ENCODE assay signal across 26 cellular contexts in genomic region chr18:78085241-78086185, GRCh38.
"Had no signal": no experiment of that assay in that cellular context is flagged by ENCODE, and none has a peak within 500 bp of the region (broad histone marks: within the 10 kb centered on the region; RNA-seq: fewer than 3 reads in every experiment).

No MANE protein-coding gene starts in this region.

- H3K4me2 ChIP-seq: KMS-11 had no signal

- H3K27me3 Mint-ChIP-seq: activated CD4-positive, alpha-beta T cell treated with anti-CD3 and anti-CD28 coated beads, Interleukin-2, amount 10 ng/mL, durations not matched to agents 24 days and 14 days; activated CD8-positive, alpha-beta T cell treated with anti-CD3 and anti-CD28 coated beads for 36 hours; activated naive CD8-positive, alpha-beta T cell treated with anti-CD3 and anti-CD28 coated beads, Interleukin-2, amount 10 ng/mL, durations not matched to agents 7 days and 5 days; activated T-helper 17 cell treated with anti-CD3 and anti-CD28 coated beads, Interleukin-2, amount 50 U/mL, for 72 hours had no signal

- H3K27ac ChIP-seq: adrenal gland, body of pancreas, breast epithelium, KMS-11, SJCRH30, SK-N-MC had no signal

- H3K4me3 Mint-ChIP-seq: activated CD4-positive, alpha-beta T cell treated with anti-CD3 and anti-CD28 coated beads, Interleukin-2, amount 10 ng/mL, durations not matched to agents 24 days and 14 days; activated CD8-positive, alpha-beta T cell treated with anti-CD3 and anti-CD28 coated beads for 36 hours; activated naive CD8-positive, alpha-beta T cell treated with anti-CD3 and anti-CD28 coated beads, Interleukin-2, amount 10 ng/mL, durations not matched to agents 7 days and 5 days; activated T-cell treated with anti-CD3 and anti-CD28 coated beads, Interleukin-2, amount 50 U/mL, for 72 hours; activated T-helper 17 cell treated with anti-CD3 and anti-CD28 coated beads, Interleukin-2, amount 50 U/mL, for 72 hours; T-helper 1 cell treated with Interleukin-12 subunit alpha and Interleukin-12 subunit beta and Interleukin-4 antibody, amounts not matched to agents 30 μg/mL and 1 μg/mL, for 36 hours; T-helper 2 cell treated with Interferon-gamma antibody and Interleukin-4, amounts not matched to agents 5 μg/mL and 100 μg/mL, for 36 hours had no signal

- ATAC-seq: activated CD8-positive, alpha-beta T cell treated with anti-CD3 and anti-CD28 coated beads for 36 hours; activated T-cell treated with anti-CD3 and anti-CD28 coated beads, Interleukin-2, amount 50 U/mL, for 72 hours; activated T-helper 17 cell treated with anti-CD3 and anti-CD28 coated beads, Interleukin-2, amount 50 U/mL, for 72 hours; body of pancreas; Panc1 had no signal

- DNase-seq: activated CD4-positive, alpha-beta T cell treated with anti-CD3 and anti-CD28 coated beads, Interleukin-2, amount 10 ng/mL, durations not matched to agents 24 days and 14 days; activated CD4-positive, alpha-beta T cell treated with anti-CD3 and anti-CD28 coated beads, Interleukin-2, amount 50 U/mL, for 4 hours; activated CD8-positive, alpha-beta T cell treated with anti-CD3 and anti-CD28 coated beads for 36 hours; activated effector memory CD4-positive, alpha-beta T cell treated with anti-CD3 and anti-CD28 coated beads, Interleukin-2, amount 50 U/mL, for 16 hours; activated naive CD4-positive, alpha-beta T cell; activated naive CD4-positive, alpha-beta T cell treated with anti-CD3 and anti-CD28 coated beads, Interleukin-2, amount 50 U/mL, for 16 hours; activated naive CD8-positive, alpha-beta T cell treated with anti-CD3 and anti-CD28 coated beads, Interleukin-2, amount 10 ng/mL, durations not matched to agents 7 days and 5 days; activated T-cell treated with anti-CD3 and anti-CD28 coated beads, Interleukin-2, amount 50 U/mL, for 1 hour; activated T-cell treated with anti-CD3 and anti-CD28 coated beads, Interleukin-2, amount 50 U/mL, for 72 hours; adrenal gland; body of pancreas; NCI-H1105; NCI-H1417 treated with DMSO at 0.1 percent for 48 hours; NCI-H187 treated with DMSO at 0.1 percent for 48 hours; NCI-H2081 treated with DMSO at 0.1 percent for 48 hours; NCI-H2171; NCI-H510A treated with DMSO at 0.1 percent for 48 hours; SHP77; SJCRH30 had no signal

- H3K27me3 ChIP-seq: adrenal gland, body of pancreas, SJCRH30 had no signal

- H3K4me1 Mint-ChIP-seq: activated CD4-positive, alpha-beta T cell treated with anti-CD3 and anti-CD28 coated beads, Interleukin-2, amount 10 ng/mL, durations not matched to agents 24 days and 14 days; activated naive CD8-positive, alpha-beta T cell treated with anti-CD3 and anti-CD28 coated beads, Interleukin-2, amount 10 ng/mL, durations not matched to agents 7 days and 5 days; activated T-helper 17 cell treated with anti-CD3 and anti-CD28 coated beads, Interleukin-2, amount 50 U/mL, for 72 hours had no signal

- H3K9me3 ChIP-seq: adrenal gland, body of pancreas, breast epithelium, SJCRH30 had no signal

- H3K27ac Mint-ChIP-seq: activated CD4-positive, alpha-beta T cell treated with anti-CD3 and anti-CD28 coated beads, Interleukin-2, amount 10 ng/mL, durations not matched to agents 24 days and 14 days; activated CD8-positive, alpha-beta T cell treated with anti-CD3 and anti-CD28 coated beads for 36 hours; activated naive CD8-positive, alpha-beta T cell treated with anti-CD3 and anti-CD28 coated beads, Interleukin-2, amount 10 ng/mL, durations not matched to agents 7 days and 5 days; activated T-cell treated with anti-CD3 and anti-CD28 coated beads, Interleukin-2, amount 50 U/mL, for 72 hours; activated T-helper 17 cell treated with anti-CD3 and anti-CD28 coated beads, Interleukin-2, amount 50 U/mL, for 72 hours; T-helper 1 cell treated with Interleukin-12 subunit alpha and Interleukin-12 subunit beta and Interleukin-4 antibody, amounts not matched to agents 30 μg/mL and 1 μg/mL, for 36 hours; T-helper 2 cell treated with Interferon-gamma antibody and Interleukin-4, amounts not matched to agents 5 μg/mL and 100 μg/mL, for 36 hours had no signal

- H3K36me3 ChIP-seq: adrenal gland, breast epithelium, SJCRH30 had no signal

- H3K9me3 Mint-ChIP-seq: activated CD8-positive, alpha-beta T cell treated with anti-CD3 and anti-CD28 coated beads for 36 hours; activated naive CD8-positive, alpha-beta T cell treated with anti-CD3 and anti-CD28 coated beads, Interleukin-2, amount 10 ng/mL, durations not matched to agents 7 days and 5 days; activated T-cell treated with anti-CD3 and anti-CD28 coated beads, Interleukin-2, amount 50 U/mL, for 72 hours had no signal

- H3K4me3 ChIP-seq: adrenal gland, body of pancreas, breast epithelium, SJCRH30, SK-N-MC had no signal

- H3K4me1 ChIP-seq: adrenal gland, body of pancreas, breast epithelium, SJCRH30 had no signal

- H3K36me3 Mint-ChIP-seq: activated naive CD8-positive, alpha-beta T cell treated with anti-CD3 and anti-CD28 coated beads, Interleukin-2, amount 10 ng/mL, durations not matched to agents 7 days and 5 days had no signal
